16 cellular contexts compared by ENCODE assay signal in genomic region chr3:11757441-11757875, GRCh38.
DNase-seq lines count a peak whose midpoint lies in the region; ATAC-seq, FAIRE-seq and TF ChIP-seq lines count a peak whose summit lies in the region.
"Had no signal": no experiment of that assay in that cellular context is flagged by ENCODE, and none has a peak within 500 bp of the region (broad histone marks: within the 10 kb centered on the region; RNA-seq: fewer than 3 reads in every experiment).

No MANE protein-coding gene starts in this region.

- TF ChIP-seq EP300 in HepG2 (IDR thresholded peaks at IDR 0.05; ENCODE audit: low read depth in 2 of 2, low read length in 2 of 2) = no peak
- no peak for TF ChIP-seq EP300 in HepG2 (CRISPR knock-in tag; IDR thresholded peaks at IDR 0.05; ENCODE audit: borderline replicate concordance)

- H3K36me3 ChIP-seq in HepG2 (replicated peaks in 1 of 2; ENCODE audit: control insufficient read depth in 1 of 2, insufficient read depth in 2 of 2, low read length in 2 of 2) = no peaks in the 10 kb centered on the region
- no peaks in the 10 kb centered on the region for H3K36me3 ChIP-seq in right lobe of liver
- H3K36me3 ChIP-seq in body of pancreas (replicated peaks in 1 of 2; ENCODE audit: insufficient read depth in 1 of 2, low read depth in 2 of 2) = no peaks in the 10 kb centered on the region
- no peaks in the 10 kb centered on the region for H3K36me3 ChIP-seq in left lung
- H3K36me3 ChIP-seq in mucosa of descending colon (ENCODE audit: low read depth) = no peaks in the 10 kb centered on the region
- H3K36me3 ChIP-seq: BLaER1 had no signal

- no peak overlapping the region for H3K4me2 ChIP-seq in HepG2 (ENCODE audit: low read depth, low read length)
- H3K4me2 ChIP-seq: BLaER1 had no signal

- no peak overlapping the region for H3K27ac ChIP-seq in HepG2 (ENCODE audit: extremely low read length, insufficient read depth, low read length)
- H3K27ac ChIP-seq in right lobe of liver = no peak overlapping the region
- H3K27ac ChIP-seq in body of pancreas = no peak overlapping the region
- H3K27ac ChIP-seq in left lung = no peak overlapping the region
- H3K27ac ChIP-seq: BLaER1, coronary artery, HL-60 had no signal

- H3K4me3 ChIP-seq in HepG2 (replicated peaks in 1 of 3; ENCODE audit: insufficient read depth in 1 of 3, low read depth in 2 of 3, low read length in 3 of 3) (no peak overlapping the region), right lobe of liver (no peak overlapping the region), body of pancreas (no peak overlapping the region), left lung (no peak overlapping the region), mucosa of descending colon (no peak overlapping the region)
- H3K4me3 ChIP-seq: BLaER1, coronary artery had no signal

- no peak; the same call in 1 of the 3 replicates for ATAC-seq in HepG2
- ATAC-seq in right lobe of liver = no peak
- no peak for ATAC-seq in body of pancreas
- no peak for ATAC-seq in left lung
- ATAC-seq in mucosa of descending colon = no peak
- ATAC-seq: left lobe of liver had no signal

- WGBS in HepG2 (ENCODE audit: low lambda C conversion rate) = 40% methylated on average over 6 of the region's 9 CpGs
- 88% methylated on average over 5 of the region's 9 CpGs for WGBS in right lobe of liver (ENCODE audit: insufficient coverage, low coverage, low lambda C conversion rate, missing lambda C conversion rate)
- whole genome bisulfite sequencing in body of pancreas, 2 donors = 75 to 82% methylated on average over 9 of the region's 9 CpGs

- CTCF ChIA-PET in HepG2 (lab: Yijun Ruan, JAX; ENCODE audit: low intra/inter-chr PET ratio, low total read pairs) = no interaction called here

- no peak overlapping the region for H3K9ac ChIP-seq in HepG2 (ENCODE audit: insufficient read depth, low read depth, low read length)
- H3K9ac ChIP-seq: BLaER1 had no signal

- no peaks in the 10 kb centered on the region for H4K20me1 ChIP-seq in HepG2 (ENCODE audit: insufficient read depth, low read length)
- H4K20me1 ChIP-seq: BLaER1 had no signal

- TF ChIP-seq POLR2A in HepG2 (IDR thresholded peaks at IDR 0.05; ENCODE audit: insufficient read depth in 1 of 2, low read depth in 2 of 2, low read length in 2 of 2) (no peak), right lobe of liver (IDR thresholded peaks at IDR 0.05) (no peak), body of pancreas (IDR thresholded peaks at IDR 0.05) (no peak)

- no TSS peak for BruUV-seq in HepG2 (replicated peaks; lab: Mats Ljungman, UMichigan)

- no peaks in the 10 kb centered on the region for H3K79me2 ChIP-seq in HepG2 (ENCODE audit: insufficient read depth, low read length)

- no peak for TF ChIP-seq CTCF in HepG2 (CRISPR knock-in tag; IDR thresholded peaks at IDR 0.05)
- no peak for TF ChIP-seq CTCF in right lobe of liver (IDR thresholded peaks at IDR 0.05)
- TF ChIP-seq CTCF in body of pancreas (IDR thresholded peaks at IDR 0.05) = no peak
- no peak for TF ChIP-seq CTCF in left lung (IDR thresholded peaks at IDR 0.05)
- TF ChIP-seq CTCF in mucosa of descending colon (IDR thresholded peaks at IDR 0.05) = no peak

- no peak overlapping the region for H2AFZ ChIP-seq in HepG2 (ENCODE audit: low read length)

- no peak for DNase-seq in HepG2 (ENCODE audit: low spot score)
- DNase-seq in right lobe of liver = no peak
- peak; percentile 9 for DNase-seq in RCC 7860 (ENCODE audit: low spot score)
- DNase-seq in fibroblast of peridontal ligament (ENCODE audit: extremely low read depth) = peak; percentile 36
- no peak for DNase-seq in body of pancreas
- DNase-seq in NCI-H1092 (lab: John Stamatoyannopoulos, UW) = no peak
- DNase-seq in left lung = no peak
- DNase-seq in mucosa of descending colon = no peak
- DNase-seq: activated CD8-positive, alpha-beta memory T cell treated with anti-CD3 and anti-CD28 coated beads for 24 hours; NCI-H1048; stimulated activated naive CD4-positive, alpha-beta T cell; T-helper 2 cell had no signal

- POLR2A ChIA-PET in HepG2 (lab: Yijun Ruan, JAX) = no interaction called here

- in situ Hi-C loops in HepG2 (cut with HindIII; ENCODE audit: extremely low pct_ligation_motif_present, low pct_unique_long_range_greater_than_20kb) = no loop called here

- peaks cover 0 to 17% of the 10 kb centered on the region in 2 experiments; a peak in 3 of 5 replicates for H3K27me3 ChIP-seq in HepG2 (ENCODE audit: control insufficient read depth in 1 of 2, insufficient read depth in 2 of 2, low read length in 2 of 2)
- H3K27me3 ChIP-seq in right lobe of liver = no peaks in the 10 kb centered on the region
- no peaks in the 10 kb centered on the region for H3K27me3 ChIP-seq in body of pancreas
- H3K27me3 ChIP-seq in left lung = no peaks in the 10 kb centered on the region
- H3K27me3 ChIP-seq: BLaER1 had no signal

- intact Hi-C loops in HepG2 (cut with micrococcal nuclease; ENCODE audit: unreplicated experiment) (no loop called here), right lobe of liver (cut with DNase I) (no loop called here), body of pancreas (cut with DNase I) (no loop called here), left lung (cut with DNase I) (no loop called here), mucosa of descending colon (cut with DNase I, micrococcal nuclease) (no loop called here)

- H3K9me3 ChIP-seq in HepG2 (ENCODE audit: low read length) (no peaks in the 10 kb centered on the region), right lobe of liver (no peaks in the 10 kb centered on the region), body of pancreas (no peaks in the 10 kb centered on the region), left lung (no peaks in the 10 kb centered on the region), mucosa of descending colon (no peaks in the 10 kb centered on the region)
- H3K9me3 ChIP-seq: BLaER1 had no signal

- FAIRE-seq in HepG2 (lab: Jason Lieb, UNC) (no peak), RCC 7860 (lab: Jason Lieb, UNC) (no peak)

- H3K4me1 ChIP-seq in HepG2 (ENCODE audit: insufficient read depth, low read length) (no peaks in the 10 kb centered on the region), right lobe of liver (no peaks in the 10 kb centered on the region), body of pancreas (no peaks in the 10 kb centered on the region), left lung (no peaks in the 10 kb centered on the region), mucosa of descending colon (ENCODE audit: low read depth) (no peaks in the 10 kb centered on the region)
- H3K4me1 ChIP-seq: BLaER1 had no signal

- no peak for TF ChIP-seq RAD21 in HepG2 (CRISPR knock-in tag; IDR thresholded peaks at IDR 0.05)

TF ChIP-seq in HepG2, 621 proteins besides CTCF, POLR2A, EP300 and RAD21 (continues in another document):
- TF ChIP-seq ARHGAP35 (CRISPR knock-in tag; IDR thresholded peaks at IDR 0.05; ENCODE audit: borderline replicate concordance) (no peak), CEBPB (IDR thresholded peaks at IDR 0.05; ENCODE audit: borderline replicate concordance, low read depth, low read length) (peak; percentile 84), POGZ (CRISPR knock-in tag; IDR thresholded peaks at IDR 0.05) (no peak), SRSF1 (optimal IDR thresholded peaks at IDR 0.05; ENCODE audit: low read depth, low read length) (no peak), LBX2 (CRISPR knock-in tag; IDR thresholded peaks at IDR 0.05; ENCODE audit: borderline replicate concordance) (no peak), ATF1 (CRISPR knock-in tag; IDR thresholded peaks at IDR 0.05) (no peak), SMARCE1 (IDR thresholded peaks at IDR 0.05; ENCODE audit: borderline replicate concordance) (no peak), MAX (IDR thresholded peaks at IDR 0.05) (no peak), TIGD3 (CRISPR knock-in tag; IDR thresholded peaks at IDR 0.05; ENCODE audit: borderline replicate concordance) (no peak), RFX3 (CRISPR knock-in tag; IDR thresholded peaks at IDR 0.05) (no peak), CEBPG (CRISPR knock-in tag; IDR thresholded peaks at IDR 0.05) (peak; percentile 29; the same call in 1 of the 2 replicates), BRF2 (CRISPR knock-in tag; IDR thresholded peaks at IDR 0.05) (no peak), JARID2 (CRISPR knock-in tag; IDR thresholded peaks at IDR 0.05; ENCODE audit: insufficient replicate concordance) (no peak)

Comparison
In these comparisons a context has a peak if more than half of its experiments do, and no peak if none do; other contexts are left out.
1. DNase-seq: peak in RCC 7860 (single experiment) and fibroblast of peridontal ligament (single experiment); none in HepG2 (single experiment), right lobe of liver (0 of 3), body of pancreas (0 of 4), NCI-H1092 (single experiment), left lung (0 of 2) and mucosa of descending colon (0 of 3).